ENCODE assay signal across 24 cellular contexts in genomic region chr11:130907229-130907628, GRCh38. TPM values are rescaled to one million over a fixed set of nuclear protein-coding genes. Genes with fewer than 3 reads are reported as not detected.
A peak's percentile ranks its signal among the peaks of the same experiment; 100 is the strongest.
DNase-seq lines count a peak whose midpoint lies in the region; ATAC-seq and TF ChIP-seq lines count a peak whose summit lies in the region.
"Had no signal": no experiment of that assay in that cellular context is flagged by ENCODE, and none has a peak within 500 bp of the region (broad histone marks: within the 10 kb centered on the region; RNA-seq: fewer than 3 reads in every experiment).

No MANE protein-coding gene starts in this region.

- H3K27ac ChIP-seq in osteoblast (ENCODE audit: low read depth, low read length) (no peak overlapping the region), aorta (ENCODE audit: low read depth in 1 of 2, low read length in 2 of 2) (peak overlapping the region; percentile 6 to 68)
- H3K27ac ChIP-seq: KMS-11, PC-9 had no signal

- H3K27me3 ChIP-seq in osteoblast (ENCODE audit: insufficient read depth, low read length) = no peaks in the 10 kb centered on the region
- no peaks in the 10 kb centered on the region for H3K27me3 ChIP-seq in aorta (ENCODE audit: control insufficient read depth in 1 of 2, insufficient read depth in 2 of 2, low read length in 1 of 2)
- H3K27me3 ChIP-seq: BE2C had no signal

- CTCF ChIA-PET in activated naive CD4-positive, alpha-beta T cell treated with anti-CD3 and anti-CD28 coated beads for 36 hours (lab: Charles Lee) = interaction anchor here (2.3 to 4.3 kb wide), 2 partner anchors 9 to 13 kb away, joined by 8 to 18 read pairs; partner anchors contain the start of gene SNX19

- H3K4me2 ChIP-seq in osteoblast (ENCODE audit: insufficient read depth, low read length) = no peak overlapping the region
- H3K4me2 ChIP-seq: KMS-11, PC-9 had no signal

- H3K4me3 Mint-ChIP-seq in activated T-helper 17 cell treated with anti-CD3 and anti-CD28 coated beads, Interleukin-2, amount 50 U/mL, for 72 hours = no peak overlapping the region
- H3K4me3 Mint-ChIP-seq in activated naive CD4-positive, alpha-beta T cell treated with anti-CD3 and anti-CD28 coated beads for 36 hours = no peak overlapping the region
- H3K4me3 Mint-ChIP-seq: IgD-negative memory B cell had no signal

- peaks cover 28% of the 10 kb centered on the region for H3K4me1 ChIP-seq in osteoblast (ENCODE audit: insufficient read depth, low read length)
- peaks cover 0 to 4% of the 10 kb centered on the region in 2 donors for H3K4me1 ChIP-seq in aorta (ENCODE audit: control insufficient read depth in 1 of 2, insufficient read depth in 2 of 2, low read length in 2 of 2)
- H3K4me1 ChIP-seq: BE2C had no signal

- H3K79me2 ChIP-seq in osteoblast (ENCODE audit: insufficient read depth, low read length) = peaks cover 26% of the 10 kb centered on the region

- intact Hi-C loops in Right ventricle myocardium superior (cut with DNase I) = no loop called here
- intact Hi-C loops in cardiac septum (cut with DNase I) = no loop called here
- intact Hi-C loops in aorta (cut with DNase I) = loop anchor here in 1 of 2 donors (10.0 kb wide), 1 partner anchor 902 kb away; the partner anchor contains the start of gene PRDM10
- intact Hi-C loops in activated naive CD4-positive, alpha-beta T cell treated with anti-CD3 and anti-CD28 coated beads for 36 hours (cut with micrococcal nuclease) = no loop called here

- DNase-seq in Right ventricle myocardium superior (no peak), cardiac septum (ENCODE audit: low spot score) (no peak), osteoblast (ENCODE audit: insufficient read length, low spot score, missing footprints) (peak; percentile 52), aorta (no peak), SKM-1 treated with dmso at 0.1 percent for 144 hours (lab: John Stamatoyannopoulos, UW; ENCODE audit: unreplicated experiment) (no peak)
- DNase-seq in activated naive CD4-positive, alpha-beta T cell treated with anti-CD3 and anti-CD28 coated beads for 36 hours = no peak
- DNase-seq: 8988T, ACHN, BE2C, DMS153, DND-41, HCEC 1CT, MM.1S, NCI-H1417, NCI-H1694, NCI-H2029 treated with DMSO at 0.1 percent for 48 hours, NCI-H2227 treated with DMSO at 0.1 percent for 48 hours, NCI-H526 treated with DMSO at 0.1 percent for 48 hours, PC-9, RPMI8226, SHP77 had no signal

- no peak overlapping the region for H2AFZ ChIP-seq in osteoblast (ENCODE audit: low read length)
- H2AFZ ChIP-seq: PC-9 had no signal

- peak; percentile 34 for ATAC-seq in Right ventricle myocardium superior (ENCODE audit: poor library complexity)
- no peak for ATAC-seq in activated T-helper 17 cell treated with anti-CD3 and anti-CD28 coated beads, Interleukin-2, amount 50 U/mL, for 72 hours (replicated peaks)
- no peak for ATAC-seq in aorta (ENCODE audit: low FRiP score)

- peaks cover 2% of the 10 kb centered on the region for H4K20me1 ChIP-seq in osteoblast (ENCODE audit: insufficient read depth, low read length)

- H3K9me3 ChIP-seq in osteoblast (ENCODE audit: low read depth, low read length) (peaks cover 2% of the 10 kb centered on the region), aorta (ENCODE audit: control insufficient read depth, low read length) (no peaks in the 10 kb centered on the region)
- H3K9me3 ChIP-seq: BE2C had no signal

- peaks cover 15% of the 10 kb centered on the region for H3K4me1 Mint-ChIP-seq in activated T-helper 17 cell treated with anti-CD3 and anti-CD28 coated beads, Interleukin-2, amount 50 U/mL, for 72 hours
- H3K4me1 Mint-ChIP-seq in activated naive CD4-positive, alpha-beta T cell treated with anti-CD3 and anti-CD28 coated beads for 36 hours (ENCODE audit: low read depth) = peaks cover 18% of the 10 kb centered on the region

- no peaks in the 10 kb centered on the region for H3K9me3 Mint-ChIP-seq in activated T-helper 17 cell treated with anti-CD3 and anti-CD28 coated beads, Interleukin-2, amount 50 U/mL, for 72 hours
- H3K9me3 Mint-ChIP-seq in activated naive CD4-positive, alpha-beta T cell treated with anti-CD3 and anti-CD28 coated beads for 36 hours = peaks cover 1% of the 10 kb centered on the region
- H3K9me3 Mint-ChIP-seq: IgD-negative memory B cell had no signal

- peak overlapping the region; percentile 67 for H3K27ac Mint-ChIP-seq in activated T-helper 17 cell treated with anti-CD3 and anti-CD28 coated beads, Interleukin-2, amount 50 U/mL, for 72 hours
- no peak overlapping the region for H3K27ac Mint-ChIP-seq in activated naive CD4-positive, alpha-beta T cell treated with anti-CD3 and anti-CD28 coated beads for 36 hours
- H3K27ac Mint-ChIP-seq: IgD-negative memory B cell had no signal

- H3K36me3 ChIP-seq in osteoblast (ENCODE audit: insufficient read depth, low read length) = peaks cover 87% of the 10 kb centered on the region
- peaks cover 5 to 11% of the 10 kb centered on the region in 2 donors for H3K36me3 ChIP-seq in aorta (ENCODE audit: control insufficient read depth in 1 of 2, insufficient read depth in 2 of 2, low read length in 1 of 2)

- TF ChIP-seq CTCF in osteoblast (IDR thresholded peaks at IDR 0.05; ENCODE audit: extremely low read depth, low read depth, low read length) = no peak

- no peaks in the 10 kb centered on the region for H3K27me3 Mint-ChIP-seq in activated T-helper 17 cell treated with anti-CD3 and anti-CD28 coated beads, Interleukin-2, amount 50 U/mL, for 72 hours
- H3K27me3 Mint-ChIP-seq in activated naive CD4-positive, alpha-beta T cell treated with anti-CD3 and anti-CD28 coated beads for 36 hours (ENCODE audit: low read depth) = no peaks in the 10 kb centered on the region
- H3K27me3 Mint-ChIP-seq: IgD-negative memory B cell had no signal

- H3K36me3 Mint-ChIP-seq in activated T-helper 17 cell treated with anti-CD3 and anti-CD28 coated beads, Interleukin-2, amount 50 U/mL, for 72 hours (ENCODE audit: low read depth) = no peaks in the 10 kb centered on the region
- peaks cover 49% of the 10 kb centered on the region for H3K36me3 Mint-ChIP-seq in activated naive CD4-positive, alpha-beta T cell treated with anti-CD3 and anti-CD28 coated beads for 36 hours (ENCODE audit: low read depth)

- no peak overlapping the region for H3K4me3 ChIP-seq in osteoblast (ENCODE audit: insufficient read depth, low read length)
- H3K4me3 ChIP-seq in aorta (ENCODE audit: low read length in 2 of 2) = no peak overlapping the region
- H3K4me3 ChIP-seq: PC-9 had no signal

RNA-seq across cellular contexts. Expression of gene SNX19, which starts 9.1 kb away (rescaled TPM):
- 53.4 TPM for total RNA-seq in Right ventricle myocardium superior
- 45.9 TPM for total RNA-seq in cardiac septum
- 10 to 100 TPM; 16.4 to 33.8 TPM for total RNA-seq in activated T-helper 17 cell treated with anti-CD3 and anti-CD28 coated beads, Interleukin-2, amount 50 U/mL, for 72 hours
- 124 TPM in 2 replicates for total RNA-seq in osteoblast
- total RNA-seq in aorta = 10 to 100 TPM; 53.9 to 71.9 TPM
- 10 to 100 TPM; 17.5 to 27.1 TPM for polyA plus RNA-seq in aorta
- 10 to 100 TPM; 18.0 to 21.6 TPM for total RNA-seq in activated naive CD4-positive, alpha-beta T cell treated with anti-CD3 and anti-CD28 coated beads for 36 hours
